In the genomic region with DNA sequence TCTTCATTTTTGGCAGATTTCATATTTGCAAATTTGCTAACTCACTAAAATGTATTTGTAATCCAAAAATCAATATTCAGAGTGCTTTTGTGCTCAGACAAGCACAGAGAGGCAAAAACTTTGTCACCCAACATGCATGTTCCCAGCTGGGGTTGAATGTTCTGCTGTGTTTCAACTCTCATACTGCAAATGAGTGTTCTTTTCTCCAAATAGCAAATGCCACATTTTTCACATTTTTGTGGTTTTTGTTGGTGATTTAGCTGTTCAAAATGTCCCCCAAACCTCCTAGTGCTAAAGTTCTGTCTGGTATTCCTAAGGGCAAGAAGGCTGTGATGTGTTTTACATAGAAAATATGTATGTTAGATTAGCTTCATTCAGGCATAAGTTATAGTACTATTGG, we compare ENCODE assay signal across 17 cellular contexts.
DNase-seq lines count a peak whose midpoint lies in the region; TF ChIP-seq lines count a peak whose summit lies in the region.
"Had no signal": no experiment of that assay in that cellular context is flagged by ENCODE, and none has a peak within 500 bp of the region (broad histone marks: within the 10 kb centered on the region; RNA-seq: fewer than 3 reads in every experiment).

No MANE protein-coding gene starts in this region.

- in situ Hi-C loops in KBM-7 (cut with MboI; ENCODE audit: low pct_unique_long_range_greater_than_20kb, low sequenced_read_pairs), result no loop called here

- H3K4me1 ChIP-seq in adipocyte (ENCODE audit: control insufficient read depth, insufficient read depth, low read length), result peaks cover 14% of the 10 kb centered on the region
- H3K4me1 ChIP-seq: ascending aorta, heart right ventricle had no signal

- TF ChIP-seq CTCF in fibroblast of the aortic adventitia (IDR thresholded peaks at IDR 0.05; ENCODE audit: insufficient read depth, low read length), result no peak

- H3K27me3 ChIP-seq in adipocyte (replicated peaks; ENCODE audit: control insufficient read depth, insufficient read depth, low read length), result no peaks in the 10 kb centered on the region
- H3K27me3 ChIP-seq: ascending aorta, heart right ventricle had no signal

- DNase-seq in GM04503 (ENCODE audit: low read depth) (peak; percentile 2), adipocyte (ENCODE audit: low read depth) (peak; percentile 86), fibroblast of the aortic adventitia (ENCODE audit: low read depth) (peak; percentile 22), renal cortical epithelial cell (ENCODE audit: low read depth) (peak; percentile 71), RPMI8226 (no peak), RKO (ENCODE audit: low spot score) (no peak), KBM-7 (no peak)
- no peak for DNase-seq in stimulated activated CD4-positive, alpha-beta T cell treated with anti-CD3 and anti-CD28 coated beads, Interleukin-2, amount 100 ng/mL, for 48 hours
- DNase-seq: activated CD4-positive, alpha-beta memory T cell treated with anti-CD3 and anti-CD28 coated beads for 36 hours; CD4-positive, CD25-positive, alpha-beta regulatory T cell; effector memory CD4-positive, alpha-beta T cell; GOT3; heart right ventricle; naive thymus-derived CD8-positive, alpha-beta T cell; NCI-H2171; stimulated activated naive CD4-positive, alpha-beta T cell had no signal

- H3K4me3 ChIP-seq in adipocyte (ENCODE audit: low read length) (peak overlapping the region; percentile 26), fibroblast of the aortic adventitia (ENCODE audit: low read depth, low read length) (no peak overlapping the region)
- H3K4me3 ChIP-seq: ascending aorta, heart right ventricle had no signal

- H3K9me3 ChIP-seq in adipocyte (ENCODE audit: control insufficient read depth, low read length), result no peaks in the 10 kb centered on the region
- H3K9me3 ChIP-seq: ascending aorta, heart right ventricle had no signal

- H3K36me3 ChIP-seq in adipocyte (ENCODE audit: control insufficient read depth, insufficient read depth, low read length, severe bottlenecking), result no peaks in the 10 kb centered on the region
- H3K36me3 ChIP-seq: ascending aorta, heart right ventricle had no signal

- peak overlapping the region; percentile 23 for H3K9ac ChIP-seq in adipocyte (ENCODE audit: low read length)

Comparison
In these comparisons a context has a peak if more than half of its experiments do, and no peak if none do; other contexts are left out.
1. DNase-seq: peak in GM04503 (single experiment), adipocyte (single experiment), fibroblast of the aortic adventitia (single experiment) and renal cortical epithelial cell (single experiment); none in RPMI8226 (single experiment), RKO (single experiment), KBM-7 (single experiment) and stimulated activated CD4-positive, alpha-beta T cell treated with anti-CD3 and anti-CD28 coated beads, Interleukin-2, amount 100 ng/mL, for 48 hours (0 of 2).